ENCODE assay signal across 8 cellular contexts in genomic region chr12:18165422-18165871, GRCh38.
DNase-seq lines count a peak whose midpoint lies in the region; ATAC-seq and TF ChIP-seq lines count a peak whose summit lies in the region.

No MANE protein-coding gene starts in this region.

- H3K27ac Mint-ChIP-seq in activated CD4-positive, alpha-beta memory T cell treated with anti-CD3 and anti-CD28 coated beads for 36 hours = peak overlapping the region; percentile 36

- peaks cover 5 to 8% of the 10 kb centered on the region in 2 donors for H3K4me1 ChIP-seq in thyroid gland

- TF ChIP-seq CTCF in GM13977 (IDR thresholded peaks at IDR 0.05; ENCODE audit: extremely low read depth, insufficient read depth, missing control alignments) (no peak), thyroid gland (IDR thresholded peaks at IDR 0.05) (no peak)

- DNase-seq in GM13977 (ENCODE audit: low spot score) (peak; percentile 28), medulla oblongata (ENCODE audit: extremely low spot score) (peak; percentile 31), thyroid gland (no peak), HK-2 (ENCODE audit: unreplicated experiment) (no peak), middle frontal gyrus (ENCODE audit: extremely low spot score, low spot score) (no peak)
- no peak for DNase-seq in activated CD4-positive, alpha-beta memory T cell treated with anti-CD3 and anti-CD28 coated beads for 36 hours

- CTCF ChIA-PET in activated CD4-positive, alpha-beta memory T cell treated with anti-CD3 and anti-CD28 coated beads for 36 hours (lab: Charles Lee) = interaction anchor here (0.8 to 1.7 kb wide), 2 partner anchors 24 to 27 kb away, joined by 3 to 4 read pairs; no protein-coding TSS in a partner anchor

- ATAC-seq in GM21447 (IDR thresholded peaks at IDR 0.05; ENCODE audit: unreplicated experiment) = peak; percentile 97
- peak; percentile 97 for ATAC-seq in HG03571 (IDR thresholded peaks at IDR 0.05; ENCODE audit: unreplicated experiment)

- H3K36me3 Mint-ChIP-seq in activated CD4-positive, alpha-beta memory T cell treated with anti-CD3 and anti-CD28 coated beads for 36 hours = no peaks in the 10 kb centered on the region

- peaks cover 5% of the 10 kb centered on the region for H3K9me3 Mint-ChIP-seq in activated CD4-positive, alpha-beta memory T cell treated with anti-CD3 and anti-CD28 coated beads for 36 hours

- H3K27me3 ChIP-seq in thyroid gland = no peaks in the 10 kb centered on the region

- no peaks in the 10 kb centered on the region for H3K36me3 ChIP-seq in thyroid gland

- peaks cover 1% of the 10 kb centered on the region for H3K27me3 Mint-ChIP-seq in activated CD4-positive, alpha-beta memory T cell treated with anti-CD3 and anti-CD28 coated beads for 36 hours

- WGBS in thyroid gland, 2 donors = 8 to 18% methylated on average over 2 of the region's 2 CpGs

- no peak overlapping the region for H3K4me3 ChIP-seq in thyroid gland (replicated peaks in 1 of 3)

- POLR2A ChIA-PET in activated CD4-positive, alpha-beta memory T cell treated with anti-CD3 and anti-CD28 coated beads for 36 hours (lab: Charles Lee) = no interaction called here

- H3K4me3 Mint-ChIP-seq in activated CD4-positive, alpha-beta memory T cell treated with anti-CD3 and anti-CD28 coated beads for 36 hours = no peak overlapping the region

- no peak for TF ChIP-seq POLR2A in thyroid gland (IDR thresholded peaks at IDR 0.05)

- in situ Hi-C loops in GM13977 (cut with MboI; ENCODE audit: low pct_unique_long_range_greater_than_20kb, low sequenced_read_pairs, unreplicated experiment) = no loop called here

- intact Hi-C loops in activated CD4-positive, alpha-beta memory T cell treated with anti-CD3 and anti-CD28 coated beads for 36 hours (cut with micrococcal nuclease) = loop anchor here (1.0 kb wide), 2 partner anchors 707 to 1317 kb away; no protein-coding TSS in a partner anchor
- intact Hi-C loops in thyroid gland (cut with DNase I) = no loop called here

- H3K9me3 ChIP-seq in thyroid gland = no peaks in the 10 kb centered on the region

- H3K27ac ChIP-seq in thyroid gland = no peak overlapping the region

- peaks cover 18% of the 10 kb centered on the region for H3K4me1 Mint-ChIP-seq in activated CD4-positive, alpha-beta memory T cell treated with anti-CD3 and anti-CD28 coated beads for 36 hours (ENCODE audit: low read depth)

Comparison
In these comparisons a context has a peak if more than half of its experiments do, and no peak if none do; other contexts are left out.
1. DNase-seq: peak in GM13977 (single experiment) and medulla oblongata (single experiment); none in activated CD4-positive, alpha-beta memory T cell treated with anti-CD3 and anti-CD28 coated beads for 36 hours (single experiment), thyroid gland (0 of 2), HK-2 (single experiment) and middle frontal gyrus (single experiment).